11 cellular contexts compared by ENCODE assay signal in the genomic region with DNA sequence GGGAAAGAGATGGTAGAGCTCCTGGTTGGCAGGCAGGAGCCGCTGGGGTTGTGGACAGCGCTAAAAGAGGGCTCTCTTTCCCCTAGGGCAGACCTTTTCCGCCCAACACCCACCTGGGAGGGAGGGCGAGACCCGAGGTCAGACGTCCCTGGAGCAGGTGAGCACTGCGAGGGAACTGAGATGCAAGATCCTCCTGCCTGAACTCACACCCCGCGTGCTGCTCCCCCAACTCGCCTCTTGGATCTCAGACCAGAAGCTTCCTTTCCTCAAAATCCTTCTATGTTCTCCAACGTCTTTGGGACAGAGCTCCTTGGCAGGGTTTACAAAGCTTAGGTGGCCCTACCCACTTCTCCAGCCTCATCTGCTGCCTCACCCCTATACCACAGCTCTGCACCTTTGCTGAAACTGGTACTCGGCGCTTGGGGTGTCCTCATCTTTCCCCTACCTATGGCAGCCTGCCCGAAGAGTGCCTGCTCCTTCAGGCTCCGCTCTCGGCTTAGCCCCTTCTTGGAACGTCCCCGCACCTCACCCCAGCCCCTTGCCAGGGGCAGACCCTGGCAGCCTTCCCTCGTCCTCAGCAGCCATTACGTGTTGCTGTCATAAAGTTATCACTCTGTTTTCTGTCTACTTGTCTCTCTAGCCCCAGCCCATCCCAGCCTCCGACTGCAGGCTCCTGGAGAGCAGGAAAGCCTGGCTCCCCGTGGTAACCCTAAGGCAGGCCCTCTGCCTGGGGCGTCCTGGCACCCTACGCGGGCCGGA. TPM values are rescaled to one million over a fixed set of nuclear protein-coding genes. Genes with fewer than 3 reads are reported as not detected.
DNase-seq lines count a peak whose midpoint lies in the region; ATAC-seq and TF ChIP-seq lines count a peak whose summit lies in the region.
"Had no signal": no experiment of that assay in that cellular context is flagged by ENCODE, and none has a peak within 500 bp of the region (broad histone marks: within the 10 kb centered on the region; RNA-seq: fewer than 3 reads in every experiment).

No MANE protein-coding gene starts in this region.

- H3K4me3 Mint-ChIP-seq in naive thymus-derived CD4-positive, alpha-beta T cell: peak overlapping the region; percentile 10 to 84 (median 75)

- no peak for DNase-seq in cardiac muscle cell (ENCODE audit: low read depth in 1 of 2, low spot score in 1 of 2)
- DNase-seq in left cardiac atrium: no peak
- no peak for DNase-seq in coronary artery (ENCODE audit: low spot score)
- no peak for DNase-seq in naive thymus-derived CD4-positive, alpha-beta T cell
- no peak for DNase-seq in upper lobe of left lung
- DNase-seq in stimulated activated CD4-positive, alpha-beta T cell treated with anti-CD3 and anti-CD28 coated beads, Interleukin-2, amount 100 ng/mL, for 48 hours: no peak
- no peak for DNase-seq in NCI-H446 (lab: John Stamatoyannopoulos, UW)
- DNase-seq: effector CD4-positive, alpha-beta T cell; NCI-H345 had no signal

- H3K9me3 ChIP-seq in cardiac muscle cell (ENCODE audit: low read depth): no peaks in the 10 kb centered on the region
- no peaks in the 10 kb centered on the region for H3K9me3 ChIP-seq in naive thymus-derived CD4-positive, alpha-beta T cell (ENCODE audit: control insufficient read depth in 2 of 3, low read length in 3 of 3)
- no peaks in the 10 kb centered on the region for H3K9me3 ChIP-seq in upper lobe of left lung
- H3K9me3 ChIP-seq: neutrophil had no signal

- peaks cover 0 to 6% (median 0%) of the 10 kb centered on the region in 5 donors for H3K36me3 Mint-ChIP-seq in naive thymus-derived CD4-positive, alpha-beta T cell

- CTCF ChIA-PET in naive thymus-derived CD4-positive, alpha-beta T cell (lab: Charles Lee): interaction anchor here (0.5 kb wide), 1 partner anchor 590 kb away, joined by 3 read pairs; no protein-coding TSS in a partner anchor

- H3K27me3 ChIP-seq in cardiac muscle cell: peaks cover 18% of the 10 kb centered on the region
- H3K27me3 ChIP-seq in naive thymus-derived CD4-positive, alpha-beta T cell (ENCODE audit: control insufficient read depth in 2 of 2, insufficient read depth in 2 of 2, low read length in 2 of 2): peaks cover 0 to 5% of the 10 kb centered on the region in 2 donors
- H3K27me3 ChIP-seq in upper lobe of left lung: peaks cover 0 to 34% (median 14%) of the 10 kb centered on the region in 4 donors

- intact Hi-C loops in left cardiac atrium (cut with DNase I): no loop called here
- intact Hi-C loops in naive thymus-derived CD4-positive, alpha-beta T cell (cut with micrococcal nuclease): no loop called here

- H3K4me1 Mint-ChIP-seq in naive thymus-derived CD4-positive, alpha-beta T cell: peaks cover 24 to 41% (median 32%) of the 10 kb centered on the region in 7 donors

- no peaks in the 10 kb centered on the region for H3K9me3 Mint-ChIP-seq in naive thymus-derived CD4-positive, alpha-beta T cell

- ATAC-seq in left cardiac atrium (no peak), upper lobe of left lung (ENCODE audit: low FRiP score in 2 of 2) (no peak), GM19395 (IDR thresholded peaks at IDR 0.05; ENCODE audit: unreplicated experiment) (no peak)
- ATAC-seq in naive thymus-derived CD4-positive, alpha-beta T cell: no peak

- WGBS in upper lobe of left lung, 2 donors: 17 to 24% methylated on average over 24 to 25 of the region's 26 CpGs

- no peak for TF ChIP-seq EP300 in upper lobe of left lung (IDR thresholded peaks at IDR 0.05)

- peaks cover 15 to 79% (median 27%) of the 10 kb centered on the region in 5 donors for H3K27me3 Mint-ChIP-seq in naive thymus-derived CD4-positive, alpha-beta T cell

- no peak overlapping the region for H3K27ac ChIP-seq in cardiac muscle cell
- H3K27ac ChIP-seq in coronary artery: no peak overlapping the region
- no peak overlapping the region for H3K27ac ChIP-seq in naive thymus-derived CD4-positive, alpha-beta T cell (ENCODE audit: low read depth, low read length)
- no peak overlapping the region for H3K27ac ChIP-seq in upper lobe of left lung
- H3K27ac ChIP-seq: neutrophil had no signal

- POLR2A ChIA-PET in naive thymus-derived CD4-positive, alpha-beta T cell (lab: Charles Lee): interaction anchor here (0.7 to 1.3 kb wide), 4 partner anchors 15 to 128 kb away, joined by 3 read pairs; a partner anchor contains a TSS

- peak overlapping the region in 2 of 9 donors; percentile 50 to 51 for H3K27ac Mint-ChIP-seq in naive thymus-derived CD4-positive, alpha-beta T cell

- H3K36me3 ChIP-seq in cardiac muscle cell: no peaks in the 10 kb centered on the region
- no peaks in the 10 kb centered on the region for H3K36me3 ChIP-seq in naive thymus-derived CD4-positive, alpha-beta T cell (ENCODE audit: control insufficient read depth in 2 of 3, insufficient read depth in 3 of 3, low read length in 3 of 3)
- no peaks in the 10 kb centered on the region for H3K36me3 ChIP-seq in upper lobe of left lung
- H3K36me3 ChIP-seq: neutrophil had no signal

- H3K4me3 ChIP-seq in cardiac muscle cell (peak overlapping the region; percentile 25), coronary artery (peak overlapping the region; percentile 71), upper lobe of left lung (peak overlapping the region in 3 of 4 donors; percentile 27 to 45 (median 40))
- H3K4me3 ChIP-seq in naive thymus-derived CD4-positive, alpha-beta T cell (ENCODE audit: low read length): peak overlapping the region; percentile 48

- H3K4me1 ChIP-seq in cardiac muscle cell (ENCODE audit: low read depth) (peaks cover 39% of the 10 kb centered on the region), upper lobe of left lung (peaks cover 30 to 38% (median 32%) of the 10 kb centered on the region in 4 donors)
- H3K4me1 ChIP-seq in naive thymus-derived CD4-positive, alpha-beta T cell (ENCODE audit: control insufficient read depth in 2 of 2, insufficient read depth in 2 of 2, low read length in 2 of 2): peaks cover 15 to 28% of the 10 kb centered on the region in 2 donors

- TF ChIP-seq POLR2A in upper lobe of left lung (IDR thresholded peaks at IDR 0.05): no peak

- no peak for TF ChIP-seq CTCF in cardiac muscle cell (IDR thresholded peaks at IDR 0.05; ENCODE audit: low read depth, low read length)
- no peak for TF ChIP-seq CTCF in coronary artery (IDR thresholded peaks at IDR 0.05)
- no peak for TF ChIP-seq CTCF in upper lobe of left lung (IDR thresholded peaks at IDR 0.05)

RNA-seq across cellular contexts. Expression of a gene that starts 5.2 kb away (rescaled TPM):
- total RNA-seq in cardiac muscle cell (22.9 and 29.3 TPM in 2 replicates), left cardiac atrium (10 to 100 TPM; 14.5 to 14.8 TPM), upper lobe of left lung (10 to 100 TPM; 21.0 to 36.9 (median 28.5) TPM)
- polyA plus RNA-seq in cardiac muscle cell: 14.9 and 15.7 TPM in 2 replicates
- 10 to 100 TPM; 28.4 to 48.8 (median 31.2) TPM for total RNA-seq in naive thymus-derived CD4-positive, alpha-beta T cell
- polyA plus RNA-seq in naive thymus-derived CD4-positive, alpha-beta T cell: 1 to 10 TPM; 2.2 to 3.9 TPM

RNA-seq across cellular contexts. Expression of a gene that starts 29.9 kb away (rescaled TPM):
- 75.2 and 96.1 TPM in 2 replicates for total RNA-seq in cardiac muscle cell
- polyA plus RNA-seq in cardiac muscle cell: 114 and 130 TPM in 2 replicates
- total RNA-seq in left cardiac atrium: 10 to 100 TPM; 58.4 to 63.4 TPM
- total RNA-seq in naive thymus-derived CD4-positive, alpha-beta T cell: 10 to 100 TPM; 47.2 to 81.8 (median 64.7) TPM
- polyA plus RNA-seq in naive thymus-derived CD4-positive, alpha-beta T cell: 10 to 100 TPM; 27.1 to 42.4 TPM
- total RNA-seq in upper lobe of left lung: 100 to 1,000 TPM in 2 of 6 donors, 10 to 100 TPM in 4; 68.1 to 112 (median 94.5) TPM

RNA-seq across cellular contexts. Expression of a gene that starts 35.3 kb away (rescaled TPM):
- total RNA-seq in cardiac muscle cell: 18.3 and 24.4 TPM in 2 replicates
- polyA plus RNA-seq in cardiac muscle cell: 22.1 and 26.0 TPM in 2 replicates
- total RNA-seq in left cardiac atrium: 10 to 100 TPM in 1 of 2 donors, 1 to 10 TPM in 1; 9.9 to 10.7 TPM
- 10 to 100 TPM in 3 of 5 experiments, 1 to 10 TPM in 2; 7.3 to 12.5 (median 10.8) TPM for total RNA-seq in naive thymus-derived CD4-positive, alpha-beta T cell
- polyA plus RNA-seq in naive thymus-derived CD4-positive, alpha-beta T cell: 1 to 10 TPM in 1 of 2 donors, under 1 TPM in 1; 0.83 to 1.4 TPM
- 10 to 100 TPM in 5 of 6 donors, 1 to 10 TPM in 1; 3.1 to 20.6 (median 14.6) TPM for total RNA-seq in upper lobe of left lung

RNA-seq across cellular contexts. Expression of a gene that starts 53.0 kb away (rescaled TPM):
- total RNA-seq in cardiac muscle cell (25.6 and 84.3 TPM in 2 replicates), left cardiac atrium (1 to 10 TPM; 7.2 to 8.0 TPM), upper lobe of left lung (10 to 100 TPM; 10.6 to 27.6 (median 17.3) TPM)
- polyA plus RNA-seq in cardiac muscle cell: 23.0 and 76.5 TPM in 2 replicates
- total RNA-seq in naive thymus-derived CD4-positive, alpha-beta T cell: 10 to 100 TPM in 1 of 5 experiments, 1 to 10 TPM in 4; 3.7 to 39.6 (median 6.2) TPM
- 1 to 10 TPM; 3.7 to 5.2 TPM for polyA plus RNA-seq in naive thymus-derived CD4-positive, alpha-beta T cell
